ENCODE assay signal across 19 cellular contexts in genomic region chr10:51403522-51403921, GRCh38.
DNase-seq lines count a peak whose midpoint lies in the region; ATAC-seq and TF ChIP-seq lines count a peak whose summit lies in the region.
"Had no signal": no experiment of that assay in that cellular context is flagged by ENCODE, and none has a peak within 500 bp of the region (broad histone marks: within the 10 kb centered on the region; RNA-seq: fewer than 3 reads in every experiment).

No MANE protein-coding gene starts in this region.

- H3K9me3 ChIP-seq in SK-N-SH (no peaks in the 10 kb centered on the region), A673 (ENCODE audit: low read depth, low read length, poor library complexity, severe bottlenecking) (no peaks in the 10 kb centered on the region)
- H3K9me3 ChIP-seq: HAP-1 had no signal

- no TSS peak for BruUV-seq in A673 (replicated peaks; lab: Mats Ljungman, UMichigan)

- H2AFZ ChIP-seq in SK-N-SH (ENCODE audit: low read depth): no peak overlapping the region

- peak overlapping the region in 2 of 3 experiments; percentile 22 to 79 for H3K27ac Mint-ChIP-seq in nephron
- no peak overlapping the region for H3K27ac Mint-ChIP-seq in activated T-helper 1 cell treated with anti-CD3 and anti-CD28 coated beads, Interleukin-12 subunit alpha, Interleukin-12 subunit beta, Interleukin-2, Interleukin-4 antibody, amounts not matched to agents 30 ng/mL and 10 ng/mL and 1 ng/mL, durations not matched to agents 14 hours and 24 hours and 36 hours
- H3K27ac Mint-ChIP-seq: CD4-positive, alpha-beta memory T cell; HFFc6 had no signal

- no peak for TF ChIP-seq CTCF in SK-N-SH (IDR thresholded peaks at IDR 0.05)
- TF ChIP-seq CTCF in A673 (conservative IDR thresholded peaks at IDR 0.05; ENCODE audit: low read depth, low read length): no peak
- no peak for TF ChIP-seq CTCF in nephron (IDR thresholded peaks at IDR 0.05; ENCODE audit: unreplicated experiment in 3 of 3)

- H3K4me1 ChIP-seq in SK-N-SH (ENCODE audit: control insufficient read depth in 1 of 2, insufficient read depth in 2 of 2, low read depth in 1 of 2, low read length in 1 of 2): peaks cover 0 to 2% of the 10 kb centered on the region in 2 experiments; a peak in 1 of 4 replicates
- no peaks in the 10 kb centered on the region for H3K4me1 ChIP-seq in A673 (ENCODE audit: insufficient read depth, low read length, poor library complexity, severe bottlenecking)
- H3K4me1 ChIP-seq: HAP-1 had no signal

- CTCF ChIA-PET in SK-N-SH (lab: Yijun Ruan, JAX): interaction anchor here (1.7 kb wide), 1 partner anchor 15 kb away, joined by 7 read pairs; no protein-coding TSS in a partner anchor
- CTCF ChIA-PET in A673 (lab: Charles Lee): no interaction called here

- H3K4me1 Mint-ChIP-seq in nephron: peaks cover 27% of the 10 kb centered on the region
- H3K4me1 Mint-ChIP-seq in activated T-helper 1 cell treated with anti-CD3 and anti-CD28 coated beads, Interleukin-12 subunit alpha, Interleukin-12 subunit beta, Interleukin-2, Interleukin-4 antibody, amounts not matched to agents 30 ng/mL and 10 ng/mL and 1 ng/mL, durations not matched to agents 14 hours and 24 hours and 36 hours (ENCODE audit: low read depth): no peaks in the 10 kb centered on the region
- H3K4me1 Mint-ChIP-seq: CD4-positive, alpha-beta memory T cell had no signal

- TF ChIP-seq RAD21 in SK-N-SH (IDR thresholded peaks at IDR 0.05; ENCODE audit: low read length): no peak

- H3K36me3 Mint-ChIP-seq in nephron (ENCODE audit: low read depth): peaks cover 5% of the 10 kb centered on the region
- no peaks in the 10 kb centered on the region for H3K36me3 Mint-ChIP-seq in activated T-helper 1 cell treated with anti-CD3 and anti-CD28 coated beads, Interleukin-12 subunit alpha, Interleukin-12 subunit beta, Interleukin-2, Interleukin-4 antibody, amounts not matched to agents 30 ng/mL and 10 ng/mL and 1 ng/mL, durations not matched to agents 14 hours and 24 hours and 36 hours (ENCODE audit: low read depth)
- H3K36me3 Mint-ChIP-seq: CD4-positive, alpha-beta memory T cell had no signal

- no peaks in the 10 kb centered on the region for H4K20me1 ChIP-seq in SK-N-SH (ENCODE audit: insufficient read depth)

- POLR2A ChIA-PET in SK-N-SH (lab: Yijun Ruan, JAX) (no interaction called here), A673 (lab: Charles Lee; ENCODE audit: low non-redundant PET) (no interaction called here)

- H3K4me2 ChIP-seq in SK-N-SH: no peak overlapping the region

- intact Hi-C loops in A673 (cut with micrococcal nuclease; ENCODE audit: unreplicated experiment): no loop called here
- intact Hi-C loops in activated T-helper 1 cell treated with anti-CD3 and anti-CD28 coated beads, Interleukin-12 subunit alpha, Interleukin-12 subunit beta, Interleukin-2, Interleukin-4 antibody, amounts not matched to agents 30 ng/mL and 10 ng/mL and 1 ng/mL, durations not matched to agents 14 hours and 24 hours and 36 hours (cut with micrococcal nuclease): no loop called here

- no peak overlapping the region for H3K9ac ChIP-seq in SK-N-SH

- no peak for TF ChIP-seq EP300 in SK-N-SH (IDR thresholded peaks at IDR 0.05; ENCODE audit: borderline replicate concordance in 1 of 2, low read depth in 1 of 2, low read length in 1 of 2)

- no peaks in the 10 kb centered on the region for H3F3A ChIP-seq in SK-N-SH (replicated peaks; ENCODE audit: insufficient read depth)

- whole genome bisulfite sequencing in SK-N-SH (ENCODE audit: low lambda C conversion rate): 27% methylated on average over 1 of the region's 1 CpG

- H3K27ac ChIP-seq in SK-N-SH (ENCODE audit: low read depth in 2 of 2, low read length in 1 of 2): no peak overlapping the region
- H3K27ac ChIP-seq in A673 (ENCODE audit: low read depth, low read length, poor library complexity, severe bottlenecking): no peak overlapping the region
- H3K27ac ChIP-seq: 22Rv1 had no signal

- H3K4me3 Mint-ChIP-seq in nephron: no peak overlapping the region
- H3K4me3 Mint-ChIP-seq in activated T-helper 1 cell treated with anti-CD3 and anti-CD28 coated beads, Interleukin-12 subunit alpha, Interleukin-12 subunit beta, Interleukin-2, Interleukin-4 antibody, amounts not matched to agents 30 ng/mL and 10 ng/mL and 1 ng/mL, durations not matched to agents 14 hours and 24 hours and 36 hours: no peak overlapping the region
- H3K4me3 Mint-ChIP-seq: CD4-positive, alpha-beta memory T cell; HFFc6 had no signal

- DNase-seq in SK-N-SH (no peak), A673 (ENCODE audit: low spot score) (peak; percentile 1), NCI-H69 (lab: John Stamatoyannopoulos, UW) (peak; percentile 1), amniotic stem cell (lab: John Stamatoyannopoulos, UW) (no peak)
- no peak for DNase-seq in activated T-helper 1 cell treated with anti-CD3 and anti-CD28 coated beads, Interleukin-12 subunit alpha, Interleukin-12 subunit beta, Interleukin-2, Interleukin-4 antibody, amounts not matched to agents 30 ng/mL and 10 ng/mL and 1 ng/mL, durations not matched to agents 14 hours and 24 hours and 36 hours (ENCODE audit: low spot score)
- DNase-seq in activated CD4-positive, alpha-beta T cell treated with anti-CD3 and anti-CD28 coated beads, Interleukin-2, amount 50 U/mL, for 48 hours: no peak
- DNase-seq: ACHN; C1 segment of cervical spinal cord; Calu3; CD4-positive, alpha-beta memory T cell; COR-L47; DMS53; DMS79 treated with DMSO at 0.1 percent for 48 hours; GOT3; HFFc6 had no signal

- H3K9me2 ChIP-seq in SK-N-SH: no peaks in the 10 kb centered on the region

- no peaks in the 10 kb centered on the region for H3K27me3 ChIP-seq in SK-N-SH (ENCODE audit: insufficient read depth)
- H3K27me3 ChIP-seq in A673 (replicated peaks; ENCODE audit: insufficient read depth, low read depth, low read length, poor library complexity): no peaks in the 10 kb centered on the region

- H3K4me3 ChIP-seq in SK-N-SH (ENCODE audit: low read depth in 2 of 2, low read length in 1 of 2): no peak overlapping the region
- no peak overlapping the region for H3K4me3 ChIP-seq in A673 (ENCODE audit: low read depth, low read length, poor library complexity, severe bottlenecking)
- H3K4me3 ChIP-seq: HAP-1 had no signal

- H3K27me3 Mint-ChIP-seq in nephron (ENCODE audit: low read depth): no peaks in the 10 kb centered on the region
- no peaks in the 10 kb centered on the region for H3K27me3 Mint-ChIP-seq in activated T-helper 1 cell treated with anti-CD3 and anti-CD28 coated beads, Interleukin-12 subunit alpha, Interleukin-12 subunit beta, Interleukin-2, Interleukin-4 antibody, amounts not matched to agents 30 ng/mL and 10 ng/mL and 1 ng/mL, durations not matched to agents 14 hours and 24 hours and 36 hours (ENCODE audit: insufficient read depth)
- H3K27me3 Mint-ChIP-seq: CD4-positive, alpha-beta memory T cell had no signal

- ATAC-seq in SK-N-SH treated with all-trans-retinoic acid at 6 μM for 48 hours: peak; percentile 44; the same call in 2 of the 3 replicates

- H3K36me3 ChIP-seq in SK-N-SH (replicated peaks in 1 of 2; ENCODE audit: control insufficient read depth in 1 of 2, insufficient read depth in 2 of 2, low read length in 1 of 2): no peaks in the 10 kb centered on the region
- H3K36me3 ChIP-seq in A673 (ENCODE audit: insufficient read depth, low read length, poor library complexity, severe bottlenecking): no peaks in the 10 kb centered on the region
- H3K36me3 ChIP-seq: HAP-1 had no signal

- H3K79me2 ChIP-seq in SK-N-SH (ENCODE audit: insufficient read depth): no peaks in the 10 kb centered on the region

- peaks cover 3% of the 10 kb centered on the region for H3K9me3 Mint-ChIP-seq in nephron
- no peaks in the 10 kb centered on the region for H3K9me3 Mint-ChIP-seq in activated T-helper 1 cell treated with anti-CD3 and anti-CD28 coated beads, Interleukin-12 subunit alpha, Interleukin-12 subunit beta, Interleukin-2, Interleukin-4 antibody, amounts not matched to agents 30 ng/mL and 10 ng/mL and 1 ng/mL, durations not matched to agents 14 hours and 24 hours and 36 hours
- H3K9me3 Mint-ChIP-seq: HFFc6 had no signal

TF ChIP-seq in SK-N-SH treated with all-trans-retinoic acid at 6 μM for 48 hours, 23 proteins besides CTCF, POLR2A, EP300 and RAD21:
- TF ChIP-seq ISL1 (CRISPR knock-in tag; IDR thresholded peaks at IDR 0.05) (peak; percentile 41; the same call in 1 of the 2 replicates), ZC3H10 (CRISPR knock-in tag; IDR thresholded peaks at IDR 0.05) (no peak)
- TF ChIP-seq, protein P1, sequence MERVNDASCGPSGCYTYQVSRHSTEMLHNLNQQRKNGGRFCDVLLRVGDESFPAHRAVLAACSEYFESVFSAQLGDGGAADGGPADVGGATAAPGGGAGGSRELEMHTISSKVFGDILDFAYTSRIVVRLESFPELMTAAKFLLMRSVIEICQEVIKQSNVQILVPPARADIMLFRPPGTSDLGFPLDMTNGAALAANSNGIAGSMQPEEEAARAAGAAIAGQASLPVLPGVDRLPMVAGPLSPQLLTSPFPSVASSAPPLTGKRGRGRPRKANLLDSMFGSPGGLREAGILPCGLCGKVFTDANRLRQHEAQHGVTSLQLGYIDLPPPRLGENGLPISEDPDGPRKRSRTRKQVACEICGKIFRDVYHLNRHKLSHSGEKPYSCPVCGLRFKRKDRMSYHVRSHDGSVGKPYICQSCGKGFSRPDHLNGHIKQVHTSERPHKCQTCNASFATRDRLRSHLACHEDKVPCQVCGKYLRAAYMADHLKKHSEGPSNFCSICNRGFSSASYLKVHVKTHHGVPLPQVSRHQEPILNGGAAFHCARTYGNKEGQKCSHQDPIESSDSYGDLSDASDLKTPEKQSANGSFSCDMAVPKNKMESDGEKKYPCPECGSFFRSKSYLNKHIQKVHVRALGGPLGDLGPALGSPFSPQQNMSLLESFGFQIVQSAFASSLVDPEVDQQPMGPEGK (CRISPR knock-in tag; IDR thresholded peaks at IDR 0.05; ENCODE audit: borderline replicate concordance): no peak
TF ChIP-seq in SK-N-SH treated with all-trans-retinoic acid at 6 μM for 48 hours: peak in this region for 1.

TF ChIP-seq in SK-N-SH, 30 proteins besides CTCF, POLR2A, EP300 and RAD21 (continues in another document):
- TF ChIP-seq PBX3 (IDR thresholded peaks at IDR 0.05) (no peak), TCF12 (IDR thresholded peaks at IDR 0.05) (no peak)

Comparison
In these comparisons a context has a peak if more than half of its experiments do, and no peak if none do; other contexts are left out.
1. DNase-seq: peak in A673 (single experiment) and NCI-H69 (single experiment); none in SK-N-SH (single experiment), activated T-helper 1 cell treated with anti-CD3 and anti-CD28 coated beads, Interleukin-12 subunit alpha, Interleukin-12 subunit beta, Interleukin-2, Interleukin-4 antibody, amounts not matched to agents 30 ng/mL and 10 ng/mL and 1 ng/mL, durations not matched to agents 14 hours and 24 hours and 36 hours (single experiment), amniotic stem cell (single experiment) and activated CD4-positive, alpha-beta T cell treated with anti-CD3 and anti-CD28 coated beads, Interleukin-2, amount 50 U/mL, for 48 hours (0 of 2).